17 cellular contexts compared by ENCODE assay signal in the genomic region with DNA sequence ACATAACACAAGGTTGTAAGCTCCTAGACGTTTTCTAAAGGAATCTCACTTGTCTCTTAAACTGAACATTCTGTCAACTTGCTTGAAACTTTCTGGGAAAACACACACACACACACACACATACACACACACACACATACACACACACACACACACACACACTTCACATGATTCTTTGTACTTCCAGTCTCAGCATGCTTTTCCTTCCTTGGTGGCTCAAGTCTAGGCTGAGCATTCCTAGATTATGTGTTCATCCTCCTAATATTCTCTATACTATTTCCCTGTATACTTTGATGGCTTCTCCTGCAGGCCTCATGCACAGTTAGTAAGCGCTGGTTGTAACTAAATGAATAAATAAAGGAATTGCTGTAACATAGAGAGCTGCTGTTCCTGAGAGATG.
DNase-seq lines count a peak whose midpoint lies in the region; ATAC-seq, FAIRE-seq and TF ChIP-seq lines count a peak whose summit lies in the region.
"Had no signal": no experiment of that assay in that cellular context is flagged by ENCODE, and none has a peak within 500 bp of the region (broad histone marks: within the 10 kb centered on the region; RNA-seq: fewer than 3 reads in every experiment).

No MANE protein-coding gene starts in this region.

- H4K91ac ChIP-seq in H1 (replicated peaks; ENCODE audit: insufficient read length, low read length), result no peak overlapping the region

- no peak overlapping the region for H2BK120ac ChIP-seq in H1 (replicated peaks; ENCODE audit: low read depth, low read length)

- no peak for TF ChIP-seq POLR2A in GM12892 (IDR thresholded peaks at IDR 0.05; ENCODE audit: low read depth, low read length)
- no peak for TF ChIP-seq POLR2A in NB4 (IDR thresholded peaks at IDR 0.05; ENCODE audit: extremely low read depth, insufficient read length)
- no peak for TF ChIP-seq POLR2A in H1 (IDR thresholded peaks at IDR 0.05; ENCODE audit: control extremely low read depth in 1 of 2, low read depth in 2 of 2, low read length in 2 of 2)

- TF ChIP-seq EP300 in H1 (IDR thresholded peaks at IDR 0.05; ENCODE audit: borderline replicate concordance in 1 of 2, low read depth in 2 of 2, low read length in 2 of 2), result no peak

- H3K9me3 Mint-ChIP-seq in neural crest cell, result peaks cover 1% of the 10 kb centered on the region

- ATAC-seq in GM21529 (IDR thresholded peaks at IDR 0.05; ENCODE audit: unreplicated experiment), result no peak
- ATAC-seq: activated CD4-positive, alpha-beta T cell treated with anti-CD3 and anti-CD28 coated beads for 36 hours had no signal

- H3K4me1 ChIP-seq in H1 (replicated peaks in 1 of 4; ENCODE audit: control insufficient read depth in 3 of 4, insufficient read depth in 4 of 4, low read length in 3 of 4), result no peaks in the 10 kb centered on the region

- H3K27ac Mint-ChIP-seq in neural crest cell (ENCODE audit: unreplicated experiment), result peak overlapping the region; percentile 85
- H3K27ac Mint-ChIP-seq: activated CD4-positive, alpha-beta T cell treated with anti-CD3 and anti-CD28 coated beads for 36 hours; mesothelial cell of epicardium had no signal

- no peaks in the 10 kb centered on the region for H3K36me3 Mint-ChIP-seq in neural crest cell (ENCODE audit: low read depth)
- H3K36me3 Mint-ChIP-seq: CD4-positive, CD25-positive, alpha-beta regulatory T cell; mesothelial cell of epicardium had no signal

- H2BK12ac ChIP-seq in H1 (ENCODE audit: low read depth, low read length), result no peak overlapping the region

- TF ChIP-seq RAD21 in H1 (IDR thresholded peaks at IDR 0.05 in 1 of 2, conservative IDR thresholded peaks at IDR 0.05 in 1 of 2; ENCODE audit: low read depth in 2 of 2, low read length in 2 of 2), result no peak

- 80% methylated on average over 2 of the region's 2 CpGs; no CpG with 5 or more reads in 1 of the 2 experiments for WGBS in H1 (ENCODE audit: extremely low coverage in 1 of 2, insufficient coverage in 1 of 2, insufficient read length in 1 of 2, insufficient replicate concordance in 2 of 2, low coverage in 1 of 2, low lambda C conversion rate in 2 of 2, missing lambda C conversion rate in 1 of 2), 2 experiments

- no peaks in the 10 kb centered on the region for H3K9me3 ChIP-seq in H1 (ENCODE audit: insufficient read depth in 2 of 2, low read depth in 1 of 2, low read length in 1 of 2)
- H3K9me3 ChIP-seq: thoracic aorta had no signal

- DNase-seq in GM12892 (ENCODE audit: insufficient read length), result no peak
- DNase-seq in NB4 (ENCODE audit: low read depth), result no peak
- DNase-seq in H1 (ENCODE audit: low read depth in 1 of 2, low spot score in 2 of 2), result no peak
- no peak for DNase-seq in neural crest cell (ENCODE audit: low read depth, low spot score)
- DNase-seq in COLO829 (ENCODE audit: low spot score), result no peak
- DNase-seq in NCI-H510A treated with DMSO at 0.1 percent for 48 hours (lab: John Stamatoyannopoulos, UW), result no peak
- DNase-seq: activated CD4-positive, alpha-beta T cell treated with anti-CD3 and anti-CD28 coated beads for 36 hours; activated T-cell treated with anti-CD3 and anti-CD28 coated beads for 4 hours; kidney; NCI-H2081; occipital lobe; RPMI8226; stimulated activated CD4-positive, alpha-beta T cell treated with anti-CD3 and anti-CD28 coated beads, Interleukin-4, amount 100 ng/mL, for 4 hours had no signal

- H3K18ac ChIP-seq in H1 (ENCODE audit: extremely low read depth, low read length), result no peak overlapping the region

- no peak overlapping the region for H3K9ac ChIP-seq in H1 (replicated peaks in 1 of 4; ENCODE audit: extremely low read depth in 1 of 4, low read depth in 3 of 4, low read length in 3 of 4)

- H2AK5ac ChIP-seq in H1 (ENCODE audit: low read depth, low read length), result no peak overlapping the region

- POLR2A ChIA-PET in H1 (lab: Charles Lee; ENCODE audit: partially characterized antibody), result no interaction called here

- no peak overlapping the region for H2BK15ac ChIP-seq in H1 (ENCODE audit: low read length)

- H2BK20ac ChIP-seq in H1 (ENCODE audit: low read length), result no peak overlapping the region

- H2BK5ac ChIP-seq in H1 (ENCODE audit: low read depth, low read length), result no peak overlapping the region

- H3K79me1 ChIP-seq in H1 (ENCODE audit: low read depth, low read length), result no peaks in the 10 kb centered on the region

- H3K23me2 ChIP-seq in H1 (ENCODE audit: low read depth, low read length), result no peaks in the 10 kb centered on the region

- FAIRE-seq in GM12892 (lab: Jason Lieb, UNC) (peak; percentile 17), H1 (lab: Jason Lieb, UNC) (no peak)
- FAIRE-seq: kidney had no signal

- CTCF ChIA-PET in H1 (lab: Charles Lee; ENCODE audit: partially characterized antibody), result no interaction called here

- no peaks in the 10 kb centered on the region for H3K4me1 Mint-ChIP-seq in neural crest cell
- H3K4me1 Mint-ChIP-seq: mesothelial cell of epicardium had no signal

- no peak overlapping the region for H4K8ac ChIP-seq in H1 (ENCODE audit: extremely low read depth, insufficient read depth, low read length)

- no peaks in the 10 kb centered on the region for H3K27me3 Mint-ChIP-seq in neural crest cell (ENCODE audit: low read depth)
- H3K27me3 Mint-ChIP-seq: activated CD4-positive, alpha-beta T cell treated with anti-CD3 and anti-CD28 coated beads for 36 hours had no signal

- H3K4me3 Mint-ChIP-seq in neural crest cell, result no peak overlapping the region
- H3K4me3 Mint-ChIP-seq: activated CD4-positive, alpha-beta T cell treated with anti-CD3 and anti-CD28 coated beads for 36 hours; CD4-positive, CD25-positive, alpha-beta regulatory T cell; mesothelial cell of epicardium had no signal

- no peak overlapping the region for H4K5ac ChIP-seq in H1 (ENCODE audit: insufficient read length, low read depth, low read length)

- no peaks in the 10 kb centered on the region for H3K27me3 ChIP-seq in H1 (replicated peaks in 1 of 4; ENCODE audit: control insufficient read depth in 3 of 4, extremely low read depth in 1 of 4, insufficient read depth in 3 of 4, low read length in 3 of 4)

- H4K20me1 ChIP-seq in H1 (replicated peaks in 1 of 2; ENCODE audit: control insufficient read depth in 1 of 2, insufficient read depth in 2 of 2, low read length in 2 of 2), result no peaks in the 10 kb centered on the region

- peak overlapping the region; percentile 33 for H3K56ac ChIP-seq in H1 (replicated peaks; ENCODE audit: insufficient read length, low read depth, low read length)

- no peaks in the 10 kb centered on the region for H3K79me2 ChIP-seq in H1 (ENCODE audit: control insufficient read depth in 1 of 2, insufficient read depth in 2 of 2, low read length in 2 of 2)

- H3K14ac ChIP-seq in H1 (ENCODE audit: insufficient read length), result no peak overlapping the region

- H3K4me2 ChIP-seq in H1 (ENCODE audit: insufficient read depth in 1 of 2, low read depth in 2 of 2, low read length in 2 of 2), result no peak overlapping the region

- TF ChIP-seq CTCF in NB4 (IDR thresholded peaks at IDR 0.05; ENCODE audit: low read depth, low read length) (no peak), H1 (IDR thresholded peaks at IDR 0.05; ENCODE audit: control extremely low read depth in 1 of 3, insufficient read depth in 1 of 3, low read depth in 1 of 3, low read length in 3 of 3) (no peak), neural crest cell (conservative IDR thresholded peaks at IDR 0.05) (no peak)

- no peak overlapping the region for H3K4ac ChIP-seq in H1 (replicated peaks; ENCODE audit: insufficient read length, low read depth, low read length)

- H3K4me3 ChIP-seq in NB4 (ENCODE audit: low read depth, low read length) (peak overlapping the region; percentile 74), H1 (ENCODE audit: extremely low read depth in 1 of 4, insufficient read depth in 2 of 4, low read depth in 3 of 4, low read length in 4 of 4) (no peak overlapping the region)
- H3K4me3 ChIP-seq: thoracic aorta had no signal

- no peak overlapping the region for H3K27ac ChIP-seq in H1 (ENCODE audit: low read depth, low read length)
- H3K27ac ChIP-seq: thoracic aorta had no signal

- H2AFZ ChIP-seq in H1 (ENCODE audit: low read length), result peak overlapping the region; percentile 59; the same call in 1 of the 2 replicates

- no peaks in the 10 kb centered on the region for H3K36me3 ChIP-seq in H1 (ENCODE audit: control insufficient read depth in 2 of 4, insufficient read depth in 4 of 4, low read length in 3 of 4)
- H3K36me3 ChIP-seq: thoracic aorta had no signal

- no peak overlapping the region for H3K23ac ChIP-seq in H1 (ENCODE audit: insufficient read length)

TF ChIP-seq in H1, 55 proteins besides CTCF, POLR2A, EP300 and RAD21:
- TF ChIP-seq CREB1 (IDR thresholded peaks at IDR 0.05) (no peak), POU5F1 (IDR thresholded peaks at IDR 0.05; ENCODE audit: low read depth, low read length) (no peak)
TF ChIP-seq in H1: peak in this region for 0.
